In genomic region chr20:63519765-63520593, GRCh38 we compare ENCODE assay signal across 8 cellular contexts. TPM values are rescaled to one million over a fixed set of nuclear protein-coding genes. Genes with fewer than 3 reads are reported as not detected.
DNase-seq lines count a peak whose midpoint lies in the region; ATAC-seq and TF ChIP-seq lines count a peak whose summit lies in the region.

No MANE protein-coding gene starts in this region.

- 0 out of 2 replicates have a peak, but pooled peaks cover 3% of the 10 kb centered on the region for H3K27me3 ChIP-seq in SJSA1 (replicated peaks)
- no peaks in the 10 kb centered on the region for H3K27me3 ChIP-seq in adipocyte (replicated peaks; ENCODE audit: control insufficient read depth, insufficient read depth, low read length)
- H3K27me3 ChIP-seq in hepatocyte: no peaks in the 10 kb centered on the region

- DNase-seq in AG09309 (ENCODE audit: low read depth): no peak
- peak; percentile 52 to 80 for DNase-seq in SJSA1 (ENCODE audit: low read depth in 1 of 2, low spot score in 2 of 2)
- peak; percentile 82 for DNase-seq in adipocyte (ENCODE audit: low read depth)
- peak; percentile 80 for DNase-seq in hepatocyte (ENCODE audit: low spot score)
- DNase-seq in skeletal muscle cell (ENCODE audit: low read depth): no peak
- no peak for DNase-seq in DMS53 treated with DMSO at 0.1 percent for 48 hours (lab: John Stamatoyannopoulos, UW; ENCODE audit: unreplicated experiment)

- TF ChIP-seq CTCF in AG09309 (IDR thresholded peaks at IDR 0.05; ENCODE audit: control insufficient read depth, insufficient read depth, low read depth, low read length, missing control alignments) (peak; percentile 21), hepatocyte (IDR thresholded peaks at IDR 0.05; ENCODE audit: poor library complexity) (peak; percentile 29)

- H3K9me3 ChIP-seq in SJSA1 (replicated peaks) (peaks cover 5% of the 10 kb centered on the region; the same call in 1 of the 2 replicates), adipocyte (ENCODE audit: control insufficient read depth, low read length) (peaks cover 3% of the 10 kb centered on the region), hepatocyte (ENCODE audit: low read depth) (no peaks in the 10 kb centered on the region)

- H3K27ac ChIP-seq in SJSA1 (no peak overlapping the region; the same call in 1 of the 2 replicates), hepatocyte (peak overlapping the region; percentile 98)

- peak; percentile 44 for ATAC-seq in GM18909 (IDR thresholded peaks at IDR 0.05; ENCODE audit: poor library complexity, unreplicated experiment)
- ATAC-seq in HG03159 (IDR thresholded peaks at IDR 0.05; ENCODE audit: unreplicated experiment): peak; percentile 34

- peaks cover 16% of the 10 kb centered on the region for H3K79me2 ChIP-seq in hepatocyte

- peak overlapping the region; percentile 99 for H3K4me2 ChIP-seq in hepatocyte

- peak overlapping the region; percentile 74 for H3K9ac ChIP-seq in adipocyte (ENCODE audit: low read length)

- WGBS in hepatocyte (ENCODE audit: low lambda C conversion rate, missing lambda C conversion rate): 5% methylated on average over 38 of the region's 73 CpGs

- H3K4me3 ChIP-seq in AG09309 (ENCODE audit: control insufficient read depth, low read depth, low read length): peak overlapping the region; percentile 76
- H3K4me3 ChIP-seq in SJSA1: peak overlapping the region; percentile 91
- peak overlapping the region; percentile 91 for H3K4me3 ChIP-seq in adipocyte (ENCODE audit: low read length)
- H3K4me3 ChIP-seq in hepatocyte: peak overlapping the region; percentile 93
- H3K4me3 ChIP-seq in skeletal muscle cell (ENCODE audit: low read depth, low read length): peak overlapping the region; percentile 86

- peaks cover 17% of the 10 kb centered on the region for H3K4me1 ChIP-seq in SJSA1 (replicated peaks)
- H3K4me1 ChIP-seq in adipocyte (ENCODE audit: control insufficient read depth, insufficient read depth, low read length): peaks cover 17% of the 10 kb centered on the region
- peaks cover 13% of the 10 kb centered on the region for H3K4me1 ChIP-seq in hepatocyte (ENCODE audit: insufficient read depth)

- no peaks in the 10 kb centered on the region for H3K9me2 ChIP-seq in hepatocyte (replicated peaks; ENCODE audit: insufficient read depth)

- H3K36me3 ChIP-seq in SJSA1: peaks cover 26% of the 10 kb centered on the region
- H3K36me3 ChIP-seq in adipocyte (ENCODE audit: control insufficient read depth, insufficient read depth, low read length, severe bottlenecking): peaks cover 10% of the 10 kb centered on the region
- H3K36me3 ChIP-seq in hepatocyte (replicated peaks; ENCODE audit: insufficient read depth, low read depth): no peaks in the 10 kb centered on the region

- H4K20me1 ChIP-seq in hepatocyte (ENCODE audit: insufficient read depth, poor library complexity, severe bottlenecking): peaks cover 24% of the 10 kb centered on the region

- H2AFZ ChIP-seq in hepatocyte: peak overlapping the region; percentile 98

RNA-seq across cellular contexts. Expression of gene PPDPF, which starts 0.6 kb away (rescaled TPM):
- 47.2 and 56.7 TPM in 2 replicates for total RNA-seq in SJSA1 (2014; rRNA removed; shearing (Covaris generic))
- 47.6 and 55.1 TPM in 2 replicates for total RNA-seq in hepatocyte
- 330 and 333 TPM in 2 replicates for polyA plus RNA-seq in hepatocyte

RNA-seq across cellular contexts. Expression of gene PTK6, which starts 17.2 kb away (rescaled TPM):
- total RNA-seq in SJSA1 (2014; rRNA removed; shearing (Covaris generic)): not detected in 2 replicates
- total RNA-seq in hepatocyte: 0.52 and 1.1 TPM in 2 replicates
- polyA plus RNA-seq in hepatocyte: 0.06 and 0.27 TPM in 2 replicates

RNA-seq across cellular contexts. Expression of gene EEF1A2, which starts 21.1 kb away (rescaled TPM):
- total RNA-seq in SJSA1 (2014; rRNA removed; shearing (Covaris generic)): 5.2 and 13.0 TPM in 2 replicates
- total RNA-seq in hepatocyte: 18.5 and 23.5 TPM in 2 replicates
- 12.0 and 14.8 TPM in 2 replicates for polyA plus RNA-seq in hepatocyte

RNA-seq across cellular contexts. Expression of gene SRMS, which starts 27.6 kb away (rescaled TPM):
- not detected in 2 replicates for total RNA-seq in SJSA1 (2014; rRNA removed; shearing (Covaris generic))
- total RNA-seq in hepatocyte: not detected in 2 replicates
- not detected in 2 replicates for polyA plus RNA-seq in hepatocyte

RNA-seq across cellular contexts. Expression of gene FNDC11, which starts 34.0 kb away (rescaled TPM):
- total RNA-seq in SJSA1 (2014; rRNA removed; shearing (Covaris generic)): 0.11 TPM in 1 of 2 replicates, not detected in the other
- 0.57 and 0.76 TPM in 2 replicates for total RNA-seq in hepatocyte
- polyA plus RNA-seq in hepatocyte: 0.79 and 2.1 TPM in 2 replicates

Comparison
In these comparisons a context has a peak if more than half of its experiments do, and no peak if none do; other contexts are left out.
1. DNase-seq: peak in SJSA1 (2 of 2), adipocyte (single experiment) and hepatocyte (single experiment); none in AG09309 (single experiment), skeletal muscle cell (single experiment) and DMS53 treated with DMSO at 0.1 percent for 48 hours (single experiment).
2. Peak in every context shown above with its lines, with median percentiles within 50 percentile points of each other: H3K4me3 ChIP-seq.